ENCODE assay signal across 8 cellular contexts in the genomic region with DNA sequence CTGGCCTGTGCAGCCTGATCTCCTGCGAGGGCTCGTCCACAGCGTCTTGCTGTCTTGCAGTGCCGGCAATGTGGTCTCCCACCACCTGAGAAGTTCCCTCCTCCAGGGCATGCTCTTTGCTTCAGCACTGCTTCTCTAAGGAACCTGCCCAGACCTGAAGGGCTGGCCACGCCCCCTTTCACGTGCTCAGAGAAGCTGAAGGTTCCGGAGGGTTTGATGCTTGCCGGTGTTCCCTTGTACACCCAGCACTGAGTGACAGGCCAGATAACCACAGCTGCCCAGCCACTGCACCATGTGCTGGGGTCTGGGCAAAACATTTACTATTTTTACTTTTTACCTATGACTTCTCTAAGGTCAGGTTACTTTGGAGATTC. TPM values are rescaled to one million over a fixed set of nuclear protein-coding genes. Genes with fewer than 3 reads are reported as not detected.
DNase-seq lines count a peak whose midpoint lies in the region; ATAC-seq, FAIRE-seq and TF ChIP-seq lines count a peak whose summit lies in the region.

No MANE protein-coding gene starts in this region.

- SMC1A ChIA-PET in GM12878 (lab: Charles Lee; ENCODE audit: uncharacterized antibody, unreplicated experiment), result interaction anchor here (0.6 to 1.7 kb wide), 3 partner anchors 8 to 269 kb away, joined by 3 to 4 read pairs (median 3); no protein-coding TSS in a partner anchor

- peak overlapping the region; percentile 71 to 94 (median 75) for H3K4me3 Mint-ChIP-seq in T-cell
- peak overlapping the region; percentile 51 to 63 for H3K4me3 Mint-ChIP-seq in stimulated activated naive B cell treated with anti-CD40 and anti-IgM and Interleukin-4, amounts not matched to agents 10 μg/mL and 1 μg/mL and 100 μg/mL, for 72 hours

- no peak overlapping the region for H3K4me2 ChIP-seq in GM12878 (ENCODE audit: control insufficient read depth, insufficient read depth)

- intact Hi-C loops in GM12878 (cut with micrococcal nuclease; ENCODE audit: unreplicated experiment), result loop anchor here (5.0 kb wide), 2 partner anchors 47 to 157 kb away; partner anchors contain the start of genes SFT2D3 and WDR33

- in situ Hi-C loops in GM12878 (cut with MboI), result no loop called here

- no peaks in the 10 kb centered on the region for H4K20me1 ChIP-seq in GM12878 (ENCODE audit: control insufficient read depth, insufficient read depth)

- H3K36me3 Mint-ChIP-seq in T-cell, result peaks cover 17% of the 10 kb centered on the region
- H3K36me3 Mint-ChIP-seq in stimulated activated naive B cell treated with anti-CD40 and anti-IgM and Interleukin-4, amounts not matched to agents 10 μg/mL and 1 μg/mL and 100 μg/mL, for 72 hours, result peaks cover 18 to 27% of the 10 kb centered on the region in 2 donors

- H2AFZ ChIP-seq in GM12878 (ENCODE audit: control insufficient read depth, low read depth, low read length), result no peak overlapping the region; the same call in 1 of the 2 replicates

- TF ChIP-seq CTCF in GM12878 (IDR thresholded peaks at IDR 0.05 in 2 of 3, conservative IDR thresholded peaks at IDR 0.05 in 1 of 3; ENCODE audit: control insufficient read depth in 2 of 3, extremely low read depth in 1 of 3, insufficient read depth in 1 of 3, low read depth in 3 of 3, low read length in 3 of 3), result no peak

- peak overlapping the region; percentile 48 to 62 for H3K27ac Mint-ChIP-seq in T-cell
- no peak overlapping the region for H3K27ac Mint-ChIP-seq in stimulated activated naive B cell treated with anti-CD40 and anti-IgM and Interleukin-4, amounts not matched to agents 10 μg/mL and 1 μg/mL and 100 μg/mL, for 72 hours

- H3K4me1 Mint-ChIP-seq in T-cell, result peaks cover 31 to 39% (median 33%) of the 10 kb centered on the region in 3 donors
- peaks cover 4 to 22% of the 10 kb centered on the region in 2 donors for H3K4me1 Mint-ChIP-seq in stimulated activated naive B cell treated with anti-CD40 and anti-IgM and Interleukin-4, amounts not matched to agents 10 μg/mL and 1 μg/mL and 100 μg/mL, for 72 hours

- TF ChIP-seq EP300 in GM12878 (IDR thresholded peaks at IDR 0.05; ENCODE audit: borderline replicate concordance in 1 of 2, control insufficient read depth in 1 of 2, low read depth in 2 of 2, low read length in 2 of 2), result no peak

- peaks cover 31% of the 10 kb centered on the region for H3K79me2 ChIP-seq in GM12878 (ENCODE audit: control insufficient read depth, insufficient read depth, low read length)

- RAD21 ChIA-PET in GM12878 (lab: Charles Lee; ENCODE audit: unreplicated experiment), result no interaction called here

- BruUV-seq in GM12878 (replicated peaks; lab: Mats Ljungman, UMichigan), result no TSS peak

- POLR2A ChIA-PET in T-cell (lab: Charles Lee) (interaction anchor here (0.6 to 0.7 kb wide), 3 partner anchors 43 to 173 kb away, joined by 3 to 7 read pairs (median 5); no protein-coding TSS in a partner anchor), GM12878 (lab: Charles Lee) (interaction anchor here (0.6 to 2.7 kb wide), 4 partner anchors 24 to 558 kb away, joined by 3 to 7 read pairs (median 4); no protein-coding TSS in a partner anchor)

- no peaks in the 10 kb centered on the region for H3K27me3 Mint-ChIP-seq in T-cell
- H3K27me3 Mint-ChIP-seq in stimulated activated naive B cell treated with anti-CD40 and anti-IgM and Interleukin-4, amounts not matched to agents 10 μg/mL and 1 μg/mL and 100 μg/mL, for 72 hours, result no peaks in the 10 kb centered on the region

- 45% methylated on average over 8 of the region's 8 CpGs for WGBS in GM12878 (ENCODE audit: insufficient coverage, insufficient replicate concordance, low lambda C conversion rate, missing lambda C conversion rate)

- CTCF ChIA-PET in T-cell (lab: Charles Lee) (interaction anchor here (0.6 to 0.7 kb wide), 2 partner anchors 517 to 779 kb away, joined by 4 to 8 read pairs; no protein-coding TSS in a partner anchor), GM12878 (lab: Yijun Ruan, JAX) (interaction anchor here (1.5 kb wide), 1 partner anchor 22 kb away, joined by 3 read pairs; no protein-coding TSS in a partner anchor)

- H3K9me3 Mint-ChIP-seq in T-cell, result no peaks in the 10 kb centered on the region
- no peaks in the 10 kb centered on the region for H3K9me3 Mint-ChIP-seq in stimulated activated naive B cell treated with anti-CD40 and anti-IgM and Interleukin-4, amounts not matched to agents 10 μg/mL and 1 μg/mL and 100 μg/mL, for 72 hours

- no peak overlapping the region for H3K4me3 ChIP-seq in H7 (ENCODE audit: insufficient read depth, low read depth, low read length)
- H3K4me3 ChIP-seq in GM12878, result no peak overlapping the region

- H3K36me3 ChIP-seq in H7 (replicated peaks; ENCODE audit: control insufficient read depth, insufficient read depth, low read length) (peaks cover 8% of the 10 kb centered on the region), GM12878 (ENCODE audit: control insufficient read depth in 2 of 2, insufficient read depth in 2 of 2, low read length in 1 of 2) (peaks cover 6 to 10% of the 10 kb centered on the region in 2 experiments)

- no peak overlapping the region for H3K9ac ChIP-seq in GM12878 (ENCODE audit: control insufficient read depth, insufficient read depth, low read length)

- H3K27ac ChIP-seq in GM12878 (ENCODE audit: control insufficient read depth, insufficient read depth), result no peak overlapping the region

- no peaks in the 10 kb centered on the region for H3K27me3 ChIP-seq in H7 (ENCODE audit: control insufficient read depth, insufficient read depth, low read length)
- H3K27me3 ChIP-seq in GM12878 (replicated peaks in 1 of 2; ENCODE audit: control insufficient read depth in 2 of 2, insufficient read depth in 2 of 2, low read length in 1 of 2), result no peaks in the 10 kb centered on the region

- TF ChIP-seq POLR2A in GM12878 (IDR thresholded peaks at IDR 0.05; ENCODE audit: low read depth, low read length), result no peak; the same call in 1 of the 2 replicates

- ATAC-seq in T-cell (replicated peaks in 1 of 4), result peak; percentile 35 to 68 (median 43)
- ATAC-seq in GM12878, result peak; percentile 10
- peak; percentile 17 to 22 for ATAC-seq in stimulated activated naive B cell treated with anti-CD40 and anti-IgM and Interleukin-4, amounts not matched to agents 10 μg/mL and 1 μg/mL and 100 μg/mL, for 72 hours (replicated peaks)
- no peak for ATAC-seq in GM21528 (IDR thresholded peaks at IDR 0.05; ENCODE audit: low FRiP score, unreplicated experiment)

- DNase-seq in H7 (peak; percentile 92), T-cell (peak; percentile 46 to 82 (median 70)), GM12878 (ENCODE audit: low read depth, low spot score) (no peak), mesenteric fat pad (ENCODE audit: low spot score) (peak; percentile 89), dedifferentiated amniotic fluid mesenchymal stem cell (ENCODE audit: extremely low spot score) (no peak), frontal cortex (ENCODE audit: low spot score in 2 of 2) (no peak)
- DNase-seq in stimulated activated naive B cell treated with anti-CD40 and anti-IgM and Interleukin-4, amounts not matched to agents 10 μg/mL and 1 μg/mL and 100 μg/mL, for 72 hours, result peak; percentile 27

- no peaks in the 10 kb centered on the region for H3K9me3 ChIP-seq in GM12878 (replicated peaks; ENCODE audit: control insufficient read depth, insufficient read depth, low read length)

- H3K4me1 ChIP-seq in GM12878 (ENCODE audit: control insufficient read depth, insufficient read depth, low read length), result 0 out of 2 replicates have a peak, but pooled peaks cover 2% of the 10 kb centered on the region

- FAIRE-seq in GM12878 (lab: Jason Lieb, UNC), result no peak
- FAIRE-seq in frontal cortex (lab: Jason Lieb, UNC), result no peak

- TF ChIP-seq RAD21 in GM12878 (IDR thresholded peaks at IDR 0.05; ENCODE audit: insufficient read depth, low read depth, low read length), result no peak

RNA-seq across cellular contexts. Expression of gene POLR2D, which starts 1.7 kb away (rescaled TPM):
- 24.8 and 32.7 TPM in 2 replicates for total RNA-seq in H7 (2014; rRNA removed; shearing (Covaris generic))
- 10 to 100 TPM; 22.3 to 28.9 (median 27.4) TPM for total RNA-seq in T-cell
- total RNA-seq in GM12878 (2013; cell fraction: nucleolus; rRNA removed), result 20.9 and 22.7 TPM in 2 replicates
- 26.4 and 26.6 TPM in 2 replicates for total RNA-seq in GM12878 (2014; rRNA removed)
- 27.2 and 27.5 TPM in 2 replicates for total RNA-seq in GM12878 (2014; rRNA removed; fragmentation: Illumina TruSeq; extraction: Trizol)
- 47.8 and 49.5 TPM in 2 replicates for total RNA-seq in GM12878 (2021)
- polyA plus RNA-seq in GM12878 (2011; ENCODE audit: low read depth), result 26.5 TPM
- 30.4 and 32.0 TPM in 2 replicates for polyA plus RNA-seq in GM12878 (2011; rRNA removed)
- 28.1 and 33.4 TPM in 2 replicates for polyA plus RNA-seq in GM12878 (2011; cell fraction: cytosol; rRNA removed)
- polyA plus RNA-seq in GM12878 (2011; cell fraction: nucleus; rRNA removed), result 11.8 and 12.8 TPM in 2 replicates
- polyA plus RNA-seq in GM12878 (2012), result 34.7 and 36.2 TPM in 2 replicates
- polyA plus RNA-seq in GM12878 (2014; fragmentation: Illumina TruSeq; extraction: Trizol), result 53.7 and 61.9 TPM in 2 replicates
- polyA plus RNA-seq in GM12878 (2014; fragmentation: Nextera tagmentation; extraction: Ambion mirVana), result 10 to 100 TPM; 27.2 to 31.8 TPM
- polyA plus RNA-seq in GM12878 (2014; rRNA removed), result 29.5 and 32.1 TPM in 2 replicates
- polyA plus RNA-seq in GM12878 (2016; fragmentation: Nextera tagmentation; extraction: Ambion mirVana), result 10 to 100 TPM; 73.9 to 84.8 TPM
- 26.6 and 33.6 TPM in 2 replicates for polyA minus RNA-seq in GM12878 (2011; rRNA and poly(A)+ RNA removed)
- polyA minus RNA-seq in GM12878 (2011; cell fraction: cytosol; rRNA and poly(A)+ RNA removed), result 7.6 and 8.6 TPM in 2 replicates
- polyA minus RNA-seq in GM12878 (2011; cell fraction: nucleus; rRNA and poly(A)+ RNA removed), result 2.3 and 4.1 TPM in 2 replicates
- total RNA-seq in mesenteric fat pad, result 26.4 TPM
- 56.7 TPM for total RNA-seq in frontal cortex

RNA-seq across cellular contexts. Expression of gene AMMECR1L, which starts 26.1 kb away (rescaled TPM):
- 11.2 and 12.1 TPM in 2 replicates for total RNA-seq in H7 (2014; rRNA removed; shearing (Covaris generic))
- 10 to 100 TPM; 10.2 to 18.1 (median 15.0) TPM for total RNA-seq in T-cell
- 18.2 and 18.4 TPM in 2 replicates for total RNA-seq in GM12878 (2013; cell fraction: nucleolus; rRNA removed)
- 7.5 and 9.0 TPM in 2 replicates for total RNA-seq in GM12878 (2014; rRNA removed)
- 8.6 TPM in 2 replicates for total RNA-seq in GM12878 (2014; rRNA removed; fragmentation: Illumina TruSeq; extraction: Trizol)
- 10.7 and 11.6 TPM in 2 replicates for total RNA-seq in GM12878 (2021)
- polyA plus RNA-seq in GM12878 (2011; ENCODE audit: low read depth), result 4.5 TPM
- 9.4 and 10.5 TPM in 2 replicates for polyA plus RNA-seq in GM12878 (2011; rRNA removed)
- 9.2 and 11.5 TPM in 2 replicates for polyA plus RNA-seq in GM12878 (2011; cell fraction: cytosol; rRNA removed)
- 17.2 and 17.9 TPM in 2 replicates for polyA plus RNA-seq in GM12878 (2011; cell fraction: nucleus; rRNA removed)
- 6.0 and 8.0 TPM in 2 replicates for polyA plus RNA-seq in GM12878 (2012)
- 12.1 and 12.9 TPM in 2 replicates for polyA plus RNA-seq in GM12878 (2014; fragmentation: Illumina TruSeq; extraction: Trizol)
- polyA plus RNA-seq in GM12878 (2014; fragmentation: Nextera tagmentation; extraction: Ambion mirVana), result 1 to 10 TPM; 2.7 to 3.1 TPM
- polyA plus RNA-seq in GM12878 (2014; rRNA removed), result 7.7 and 8.6 TPM in 2 replicates
- 1 to 10 TPM; 6.7 to 7.1 TPM for polyA plus RNA-seq in GM12878 (2016; fragmentation: Nextera tagmentation; extraction: Ambion mirVana)
- polyA minus RNA-seq in GM12878 (2011; rRNA and poly(A)+ RNA removed), result 10.8 and 13.2 TPM in 2 replicates
- polyA minus RNA-seq in GM12878 (2011; cell fraction: cytosol; rRNA and poly(A)+ RNA removed), result 4.7 and 5.3 TPM in 2 replicates
- polyA minus RNA-seq in GM12878 (2011; cell fraction: nucleus; rRNA and poly(A)+ RNA removed), result 6.4 and 8.5 TPM in 2 replicates
- total RNA-seq in mesenteric fat pad, result 22.0 TPM
- total RNA-seq in frontal cortex, result 11.0 TPM

RNA-seq across cellular contexts. Expression of gene WDR33, which starts 48.7 kb away (rescaled TPM):
- 43.3 and 48.8 TPM in 2 replicates for total RNA-seq in H7 (2014; rRNA removed; shearing (Covaris generic))
- 10 to 100 TPM; 54.5 to 79.8 (median 76.2) TPM for total RNA-seq in T-cell
- total RNA-seq in GM12878 (2013; cell fraction: nucleolus; rRNA removed), result 327 and 331 TPM in 2 replicates
- total RNA-seq in GM12878 (2014; rRNA removed), result 34.0 and 36.8 TPM in 2 replicates
- 34.9 and 35.5 TPM in 2 replicates for total RNA-seq in GM12878 (2014; rRNA removed; fragmentation: Illumina TruSeq; extraction: Trizol)
- 53.2 and 61.2 TPM in 2 replicates for total RNA-seq in GM12878 (2021)
- 15.3 TPM for polyA plus RNA-seq in GM12878 (2011; ENCODE audit: low read depth)
- polyA plus RNA-seq in GM12878 (2011; rRNA removed), result 63.8 and 88.4 TPM in 2 replicates
- 20.2 and 23.9 TPM in 2 replicates for polyA plus RNA-seq in GM12878 (2011; cell fraction: cytosol; rRNA removed)
- 40.2 and 47.9 TPM in 2 replicates for polyA plus RNA-seq in GM12878 (2011; cell fraction: nucleus; rRNA removed)
- 21.5 and 25.2 TPM in 2 replicates for polyA plus RNA-seq in GM12878 (2012)
- 38.2 and 42.4 TPM in 2 replicates for polyA plus RNA-seq in GM12878 (2014; fragmentation: Illumina TruSeq; extraction: Trizol)
- 10 to 100 TPM; 31.9 to 53.0 TPM for polyA plus RNA-seq in GM12878 (2014; fragmentation: Nextera tagmentation; extraction: Ambion mirVana)
- 29.2 and 30.8 TPM in 2 replicates for polyA plus RNA-seq in GM12878 (2014; rRNA removed)
- 10 to 100 TPM; 60.3 to 73.8 TPM for polyA plus RNA-seq in GM12878 (2016; fragmentation: Nextera tagmentation; extraction: Ambion mirVana)
- 47.6 and 82.6 TPM in 2 replicates for polyA minus RNA-seq in GM12878 (2011; rRNA and poly(A)+ RNA removed)
- polyA minus RNA-seq in GM12878 (2011; cell fraction: cytosol; rRNA and poly(A)+ RNA removed), result 18.7 and 18.8 TPM in 2 replicates
- 44.9 and 64.4 TPM in 2 replicates for polyA minus RNA-seq in GM12878 (2011; cell fraction: nucleus; rRNA and poly(A)+ RNA removed)
- 53.7 TPM for total RNA-seq in mesenteric fat pad
- total RNA-seq in frontal cortex, result 74.6 TPM

Comparison
In these comparisons a context has a peak if more than half of its experiments do, and no peak if none do; other contexts are left out.
1. DNase-seq: peak in H7 (single experiment), T-cell (34 of 34), mesenteric fat pad (single experiment) and stimulated activated naive B cell treated with anti-CD40 and anti-IgM and Interleukin-4, amounts not matched to agents 10 μg/mL and 1 μg/mL and 100 μg/mL, for 72 hours (single experiment); none in GM12878 (single experiment), dedifferentiated amniotic fluid mesenchymal stem cell (single experiment) and frontal cortex (0 of 2).